Comparison of ENCODE assay signal across 1 cellular context in genomic region chr11:86937193-86937806, GRCh38. TPM values are rescaled to one million over a fixed set of nuclear protein-coding genes. Genes with fewer than 3 reads are reported as not detected.
"Had no signal": no experiment of that assay in that cellular context is flagged by ENCODE, and none has a peak within 500 bp of the region (broad histone marks: within the 10 kb centered on the region; RNA-seq: fewer than 3 reads in every experiment).

No MANE protein-coding gene starts in this region.

RNA-seq across cellular contexts. Expression of gene FZD4, which starts 17.9 kb away (rescaled TPM):
- polyA plus RNA-seq: IgD-negative memory B cell had no signal
